19 cellular contexts compared by ENCODE assay signal in genomic region chr4:118335316-118335715, GRCh38. TPM values are rescaled to one million over a fixed set of nuclear protein-coding genes. Genes with fewer than 3 reads are reported as not detected.
DNase-seq lines count a peak whose midpoint lies in the region; ATAC-seq, FAIRE-seq and TF ChIP-seq lines count a peak whose summit lies in the region.
"Had no signal": no experiment of that assay in that cellular context is flagged by ENCODE, and none has a peak within 500 bp of the region (broad histone marks: within the 10 kb centered on the region; RNA-seq: fewer than 3 reads in every experiment).

No MANE protein-coding gene starts in this region.

- no peak overlapping the region for H3K4me3 ChIP-seq in fibroblast of the aortic adventitia (ENCODE audit: low read depth, low read length)
- peak overlapping the region in 1 of 4 donors; percentile 14 for H3K4me3 ChIP-seq in pancreas
- no peak overlapping the region for H3K4me3 ChIP-seq in small intestine (ENCODE audit: low read depth in 1 of 2, low read length in 2 of 2)
- H3K4me3 ChIP-seq: BLaER1, K562 had no signal

- FAIRE-seq in pancreas (lab: Jason Lieb, UNC): peak; percentile 56
- no peak for FAIRE-seq in small intestine (lab: Jason Lieb, UNC)
- FAIRE-seq: GM12891, K562, RCC 7860 had no signal

- no peak overlapping the region for H3K4me3 Mint-ChIP-seq in stimulated activated effector memory CD8-positive, alpha-beta T cell treated with anti-CD3 and anti-CD28 coated beads, Interleukin-12 subunit alpha, Interleukin-12 subunit beta, amount 100 ng/mL, for 72 hours
- H3K4me3 Mint-ChIP-seq: CD8-positive, alpha-beta T cell; T-cell had no signal

- intact Hi-C loops in pancreas (cut with DNase I): no loop called here

- no peaks in the 10 kb centered on the region for H3K9me3 ChIP-seq in pancreas
- H3K9me3 ChIP-seq in small intestine (ENCODE audit: control insufficient read depth, low read depth): no peaks in the 10 kb centered on the region
- H3K9me3 ChIP-seq: BLaER1, SK-N-SH had no signal

- H3K4me1 ChIP-seq in pancreas (peaks cover 9 to 27% (median 23%) of the 10 kb centered on the region in 3 donors), small intestine (ENCODE audit: control insufficient read depth in 2 of 2, insufficient read depth in 1 of 2, low read depth in 1 of 2, low read length in 1 of 2) (no peaks in the 10 kb centered on the region)
- H3K4me1 ChIP-seq: BLaER1 had no signal

- DNase-seq in EH (ENCODE audit: low read depth) (peak; percentile 41), NCI-H69 (lab: John Stamatoyannopoulos, UW) (peak; percentile 4), fibroblast of the aortic adventitia (ENCODE audit: low read depth) (peak; percentile 27), pancreas (peak in 4 of 6 donors; percentile 48 to 79 (median 54)), small intestine (no peak)
- DNase-seq in stimulated activated effector memory CD8-positive, alpha-beta T cell treated with anti-CD3 and anti-CD28 coated beads, Interleukin-12 subunit alpha, Interleukin-12 subunit beta, amount 100 ng/mL, for 72 hours (ENCODE audit: low spot score in 2 of 2): no peak
- DNase-seq: CD8-positive, alpha-beta T cell; GF-D8; GOT3; NCI-H1092; NCI-H446 treated with DMSO at 0.1 percent for 48 hours; SHP77; SK-N-SH; T-cell had no signal

- no peaks in the 10 kb centered on the region for H3K36me3 Mint-ChIP-seq in stimulated activated effector memory CD8-positive, alpha-beta T cell treated with anti-CD3 and anti-CD28 coated beads, Interleukin-12 subunit alpha, Interleukin-12 subunit beta, amount 100 ng/mL, for 72 hours
- H3K36me3 Mint-ChIP-seq: CD8-positive, alpha-beta T cell; T-cell had no signal

- no peak for TF ChIP-seq CTCF in fibroblast of the aortic adventitia (IDR thresholded peaks at IDR 0.05; ENCODE audit: insufficient read depth, low read length)
- TF ChIP-seq CTCF in pancreas (IDR thresholded peaks at IDR 0.05): no peak

- no peak overlapping the region for H3K27ac Mint-ChIP-seq in stimulated activated effector memory CD8-positive, alpha-beta T cell treated with anti-CD3 and anti-CD28 coated beads, Interleukin-12 subunit alpha, Interleukin-12 subunit beta, amount 100 ng/mL, for 72 hours
- H3K27ac Mint-ChIP-seq: CD8-positive, alpha-beta T cell; T-cell had no signal

- H3K27me3 ChIP-seq in pancreas (no peaks in the 10 kb centered on the region), small intestine (ENCODE audit: control insufficient read depth in 2 of 2, insufficient read depth in 2 of 2, low read length in 2 of 2) (no peaks in the 10 kb centered on the region)
- H3K27me3 ChIP-seq: BLaER1 had no signal

- H3K9me3 Mint-ChIP-seq in stimulated activated effector memory CD8-positive, alpha-beta T cell treated with anti-CD3 and anti-CD28 coated beads, Interleukin-12 subunit alpha, Interleukin-12 subunit beta, amount 100 ng/mL, for 72 hours: no peaks in the 10 kb centered on the region
- H3K9me3 Mint-ChIP-seq: CD8-positive, alpha-beta T cell; T-cell had no signal

- H3K4me1 Mint-ChIP-seq in stimulated activated effector memory CD8-positive, alpha-beta T cell treated with anti-CD3 and anti-CD28 coated beads, Interleukin-12 subunit alpha, Interleukin-12 subunit beta, amount 100 ng/mL, for 72 hours: no peaks in the 10 kb centered on the region
- H3K4me1 Mint-ChIP-seq: T-cell had no signal

- peak; percentile 86 to 94 (median 88) for ATAC-seq in pancreas
- no peak for ATAC-seq in GM18519 (IDR thresholded peaks at IDR 0.05; ENCODE audit: low FRiP score, unreplicated experiment)
- no peak for ATAC-seq in stimulated activated effector memory CD8-positive, alpha-beta T cell treated with anti-CD3 and anti-CD28 coated beads, Interleukin-12 subunit alpha, Interleukin-12 subunit beta, amount 100 ng/mL, for 72 hours
- ATAC-seq: CD8-positive, alpha-beta T cell; K562; T-cell had no signal

- 32 to 33% methylated on average over 6 of the region's 6 CpGs for WGBS in pancreas, 2 donors
- WGBS in small intestine, 3 donors: 21 to 43% (median 34%) methylated on average over 6 of the region's 6 CpGs

- H3K27ac ChIP-seq in pancreas (peak overlapping the region; percentile 3 to 48 (median 24)), small intestine (ENCODE audit: low read depth in 1 of 2, low read length in 1 of 2) (no peak overlapping the region)
- H3K27ac ChIP-seq: BLaER1 had no signal

- no peaks in the 10 kb centered on the region for H3K36me3 ChIP-seq in pancreas
- no peaks in the 10 kb centered on the region for H3K36me3 ChIP-seq in small intestine (ENCODE audit: control insufficient read depth in 2 of 2, insufficient read depth in 2 of 2, low read length in 2 of 2)
- H3K36me3 ChIP-seq: BLaER1 had no signal

RNA-seq across cellular contexts. Expression of gene PRSS12, which starts 17.5 kb away (rescaled TPM):
- total RNA-seq in fibroblast of the aortic adventitia (ENCODE audit: low replicate concordance) (4.7 and 27.1 TPM in 2 replicates), pancreas (10 to 100 TPM in 3 of 6 donors, 1 to 10 TPM in 3; 7.4 to 12.9 (median 9.1) TPM)
- polyA plus RNA-seq in pancreas (1 to 10 TPM; 5.5 to 5.9 TPM), small intestine (10 to 100 TPM in 2 of 3 donors, 1 to 10 TPM in 1; 5.1 to 20.8 (median 12.7) TPM)
- total RNA-seq: CD8-positive, alpha-beta T cell had no signal

Comparison
In these comparisons a context has a peak if more than half of its experiments do, and no peak if none do; other contexts are left out.
1. DNase-seq: peak in EH (single experiment), NCI-H69 (single experiment), fibroblast of the aortic adventitia (single experiment) and pancreas (4 of 6); none in stimulated activated effector memory CD8-positive, alpha-beta T cell treated with anti-CD3 and anti-CD28 coated beads, Interleukin-12 subunit alpha, Interleukin-12 subunit beta, amount 100 ng/mL, for 72 hours (0 of 2) and small intestine (single experiment).
2. ATAC-seq: peak in pancreas (4 of 4); none in GM18519 (single experiment) and stimulated activated effector memory CD8-positive, alpha-beta T cell treated with anti-CD3 and anti-CD28 coated beads, Interleukin-12 subunit alpha, Interleukin-12 subunit beta, amount 100 ng/mL, for 72 hours (single experiment).
3. H3K27ac ChIP-seq: peak in pancreas (4 of 4); none in small intestine (0 of 2).